ENCODE assay signal across 15 cellular contexts in genomic region chr13:30997697-30998547, GRCh38.
DNase-seq lines count a peak whose midpoint lies in the region; ATAC-seq, FAIRE-seq and TF ChIP-seq lines count a peak whose summit lies in the region.
"Had no signal": no experiment of that assay in that cellular context is flagged by ENCODE, and none has a peak within 500 bp of the region (broad histone marks: within the 10 kb centered on the region; RNA-seq: fewer than 3 reads in every experiment).

No MANE protein-coding gene starts in this region.

- no peak overlapping the region for H2AFZ ChIP-seq in astrocyte (ENCODE audit: low read depth, low read length)

- no peak for FAIRE-seq in astrocyte (lab: Jason Lieb, UNC)
- FAIRE-seq: endometrium, frontal cortex, H1 had no signal

- H3K4me2 ChIP-seq in astrocyte (ENCODE audit: low read length): peak overlapping the region; percentile 13

- H3K4me1 Mint-ChIP-seq in astrocyte (ENCODE audit: low read depth, unreplicated experiment): peaks cover 1% of the 10 kb centered on the region
- H3K4me1 Mint-ChIP-seq: activated CD4-positive, alpha-beta T cell treated with anti-CD3 and anti-CD28 coated beads, Interleukin-2, amount 10 ng/mL, durations not matched to agents 24 days and 14 days had no signal

- no peaks in the 10 kb centered on the region for H3K36me3 Mint-ChIP-seq in astrocyte (ENCODE audit: low read depth, unreplicated experiment)
- H3K36me3 Mint-ChIP-seq: activated naive CD8-positive, alpha-beta T cell had no signal

- no peaks in the 10 kb centered on the region for H3K79me2 ChIP-seq in astrocyte (ENCODE audit: insufficient read depth, low read length)

- no peak overlapping the region for H3K4me3 ChIP-seq in astrocyte (ENCODE audit: insufficient read depth, low read depth, low read length)
- no peak overlapping the region for H3K4me3 ChIP-seq in lower lobe of right lung
- H3K4me3 ChIP-seq: vagina had no signal

- no peak overlapping the region for H3K4me3 Mint-ChIP-seq in astrocyte (ENCODE audit: unreplicated experiment)
- H3K4me3 Mint-ChIP-seq: activated CD4-positive, alpha-beta T cell treated with anti-CD3 and anti-CD28 coated beads, Interleukin-2, amount 10 ng/mL, durations not matched to agents 24 days and 14 days; activated naive CD8-positive, alpha-beta T cell had no signal

- no peaks in the 10 kb centered on the region for H3K9me3 ChIP-seq in astrocyte (ENCODE audit: insufficient read depth, low read depth, low read length)
- H3K9me3 ChIP-seq in lower lobe of right lung: no peaks in the 10 kb centered on the region
- H3K9me3 ChIP-seq: vagina had no signal

- no peaks in the 10 kb centered on the region for H3K9me3 Mint-ChIP-seq in astrocyte (ENCODE audit: unreplicated experiment)
- H3K9me3 Mint-ChIP-seq: activated CD4-positive, alpha-beta T cell treated with anti-CD3 and anti-CD28 coated beads, Interleukin-2, amount 10 ng/mL, durations not matched to agents 24 days and 14 days had no signal

- H3K27me3 ChIP-seq in astrocyte (ENCODE audit: insufficient read depth, low read length): peaks cover 3% of the 10 kb centered on the region
- no peaks in the 10 kb centered on the region for H3K27me3 ChIP-seq in lower lobe of right lung (ENCODE audit: low read depth)
- H3K27me3 ChIP-seq: vagina had no signal

- no peak overlapping the region for H3K27ac ChIP-seq in astrocyte (ENCODE audit: low read depth, low read length)
- no peak overlapping the region for H3K27ac ChIP-seq in lower lobe of right lung
- H3K27ac ChIP-seq: vagina had no signal

- H3K36me3 ChIP-seq in astrocyte (ENCODE audit: insufficient read depth, low read length): no peaks in the 10 kb centered on the region
- H3K36me3 ChIP-seq in lower lobe of right lung: no peaks in the 10 kb centered on the region
- H3K36me3 ChIP-seq: vagina had no signal

- H4K20me1 ChIP-seq in astrocyte (ENCODE audit: insufficient read depth, low read length): no peaks in the 10 kb centered on the region

- H3K4me1 ChIP-seq in astrocyte (ENCODE audit: insufficient read depth, low read length): peaks cover 4% of the 10 kb centered on the region
- no peaks in the 10 kb centered on the region for H3K4me1 ChIP-seq in lower lobe of right lung

- H3K27ac Mint-ChIP-seq in astrocyte (ENCODE audit: unreplicated experiment): no peak overlapping the region
- H3K27ac Mint-ChIP-seq: activated CD4-positive, alpha-beta T cell treated with anti-CD3 and anti-CD28 coated beads, Interleukin-2, amount 10 ng/mL, durations not matched to agents 24 days and 14 days; activated naive CD8-positive, alpha-beta T cell had no signal

- no peak for ATAC-seq in lower lobe of right lung

- no peak overlapping the region for H3K9ac ChIP-seq in astrocyte (ENCODE audit: low read length)

- TF ChIP-seq CTCF in astrocyte (IDR thresholded peaks at IDR 0.05; ENCODE audit: insufficient read depth, low read depth, low read length) (no peak), lower lobe of right lung (IDR thresholded peaks at IDR 0.05) (no peak)

- intact Hi-C loops in lower lobe of right lung (cut with DNase I): no loop called here

- H3K27me3 Mint-ChIP-seq in astrocyte (ENCODE audit: low read depth, unreplicated experiment): peaks cover 5% of the 10 kb centered on the region

- DNase-seq in DMS79 treated with DMSO at 0.1 percent for 48 hours (lab: John Stamatoyannopoulos, UW) (peak; percentile 87), NCI-H2171 (lab: John Stamatoyannopoulos, UW) (peak; percentile 4), astrocyte (ENCODE audit: low read depth) (no peak), medulla oblongata (ENCODE audit: extremely low spot score) (peak; percentile 27), lower lobe of right lung (no peak), AG08396 (ENCODE audit: low spot score) (no peak), NCI-H2196 treated with DMSO at 0.1 percent for 48 hours (lab: John Stamatoyannopoulos, UW; ENCODE audit: unreplicated experiment) (no peak), mucosa of gallbladder (ENCODE audit: low spot score) (no peak)
- DNase-seq: activated CD4-positive, alpha-beta T cell treated with anti-CD3 and anti-CD28 coated beads, Interleukin-2, amount 10 ng/mL, durations not matched to agents 24 days and 14 days; stimulated activated naive CD4-positive, alpha-beta T cell had no signal

Comparison
In these comparisons a context has a peak if more than half of its experiments do, and no peak if none do; other contexts are left out.
1. DNase-seq: peak in DMS79 treated with DMSO at 0.1 percent for 48 hours (single experiment), NCI-H2171 (single experiment) and medulla oblongata (single experiment); none in astrocyte (single experiment), lower lobe of right lung (single experiment), AG08396 (single experiment), NCI-H2196 treated with DMSO at 0.1 percent for 48 hours (single experiment) and mucosa of gallbladder (single experiment).